Comparison of ENCODE assay signal across 12 cellular contexts in the genomic region with DNA sequence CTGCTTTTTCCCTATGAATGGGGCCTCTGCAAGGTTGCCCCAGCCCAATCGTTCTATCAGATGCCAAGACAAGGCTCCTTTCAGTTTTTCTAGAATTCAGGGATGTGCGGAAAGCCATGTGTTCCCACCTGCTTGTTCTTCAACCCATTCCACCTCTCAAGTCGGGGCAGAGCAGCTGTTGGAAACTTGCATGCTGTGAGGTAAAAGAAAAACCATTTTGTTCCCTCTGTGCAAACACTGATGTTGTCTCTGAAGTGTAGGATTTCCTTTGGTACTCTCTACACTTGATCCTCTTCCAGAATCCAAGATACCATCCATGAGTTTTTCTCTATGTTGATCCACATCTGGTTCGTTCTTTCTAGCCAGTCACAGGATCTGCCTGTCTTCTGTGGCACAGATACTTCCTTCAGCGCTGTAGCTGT. TPM values are rescaled to one million over a fixed set of nuclear protein-coding genes. Genes with fewer than 3 reads are reported as not detected.
DNase-seq lines count a peak whose midpoint lies in the region; ATAC-seq, FAIRE-seq and TF ChIP-seq lines count a peak whose summit lies in the region.
"Had no signal": no experiment of that assay in that cellular context is flagged by ENCODE, and none has a peak within 500 bp of the region (broad histone marks: within the 10 kb centered on the region; RNA-seq: fewer than 3 reads in every experiment).

No MANE protein-coding gene starts in this region.

- H3K36me3 ChIP-seq in hepatocyte (replicated peaks; ENCODE audit: insufficient read depth, low read depth) (no peaks in the 10 kb centered on the region), stomach smooth muscle (ENCODE audit: control insufficient read depth in 2 of 2, insufficient read depth in 2 of 2, low read length in 2 of 2) (no peaks in the 10 kb centered on the region)

- peak overlapping the region; percentile 65 for H3K4me2 ChIP-seq in hepatocyte

- peaks cover 9% of the 10 kb centered on the region for H4K20me1 ChIP-seq in hepatocyte (ENCODE audit: insufficient read depth, poor library complexity, severe bottlenecking)

- no peak overlapping the region for H2AFZ ChIP-seq in hepatocyte

- H3K4me3 ChIP-seq in hepatocyte: no peak overlapping the region
- H3K4me3 ChIP-seq in stomach smooth muscle (ENCODE audit: low read length in 2 of 2): peak overlapping the region in 1 of 2 donors; percentile 17

- FAIRE-seq in TTC549 (lab: Jason Lieb, UNC): peak; percentile 40
- FAIRE-seq: kidney had no signal

- WGBS in hepatocyte (ENCODE audit: low lambda C conversion rate, missing lambda C conversion rate): 79% methylated on average over 5 of the region's 5 CpGs

- peak overlapping the region in 1 of 2 donors; percentile 7 for H3K9ac ChIP-seq in stomach smooth muscle (ENCODE audit: low read length in 2 of 2)

- no peak for TF ChIP-seq CTCF in hepatocyte (IDR thresholded peaks at IDR 0.05; ENCODE audit: poor library complexity)

- H3K79me2 ChIP-seq in hepatocyte: peaks cover 32% of the 10 kb centered on the region

- peak; percentile 59 for DNase-seq in NCI-H748 (lab: John Stamatoyannopoulos, UW; ENCODE audit: unreplicated experiment)
- DNase-seq in NCI-H748 treated with DMSO at 0.1 percent for 48 hours (lab: John Stamatoyannopoulos, UW): no peak
- DNase-seq in hepatocyte (ENCODE audit: low spot score): no peak
- DNase-seq in AML-193 (lab: John Stamatoyannopoulos, UW): no peak
- no peak for DNase-seq in G401 (ENCODE audit: low spot score)
- DNase-seq: activated CD4-positive, alpha-beta T cell treated with anti-CD3 and anti-CD28 coated beads, Interleukin-2, amount 10 ng/mL, durations not matched to agents 7 days and 5 days; activated naive CD8-positive, alpha-beta T cell treated with anti-CD3 and anti-CD28 coated beads, Interleukin-2, amount 10 ng/mL, durations not matched to agents 7 days and 5 days; kidney; RPMI8226 had no signal

- H3K4me1 ChIP-seq in hepatocyte (ENCODE audit: insufficient read depth) (peaks cover 61% of the 10 kb centered on the region), stomach smooth muscle (ENCODE audit: control insufficient read depth, insufficient read depth, low read length) (peaks cover 40% of the 10 kb centered on the region)

- H3K9me2 ChIP-seq in hepatocyte (replicated peaks; ENCODE audit: insufficient read depth): no peaks in the 10 kb centered on the region

- H3K27me3 ChIP-seq in hepatocyte: no peaks in the 10 kb centered on the region
- no peaks in the 10 kb centered on the region for H3K27me3 ChIP-seq in stomach smooth muscle (ENCODE audit: control insufficient read depth in 1 of 2, insufficient read depth in 2 of 2, low read length in 2 of 2)

- H3K27ac ChIP-seq in hepatocyte: peak overlapping the region; percentile 78
- H3K27ac ChIP-seq in stomach smooth muscle (ENCODE audit: low read length): peak overlapping the region; percentile 41

- in situ Hi-C loops in G401 (cut with HindIII; ENCODE audit: low sequenced_read_pairs): no loop called here

- ATAC-seq in HG03520 (IDR thresholded peaks at IDR 0.05; ENCODE audit: unreplicated experiment): no peak

- H3K9me3 ChIP-seq in hepatocyte (ENCODE audit: low read depth) (no peaks in the 10 kb centered on the region), stomach smooth muscle (ENCODE audit: control insufficient read depth in 2 of 2, low read length in 2 of 2) (no peaks in the 10 kb centered on the region)

RNA-seq across cellular contexts. Expression of gene IER5, which starts 7.3 kb away (rescaled TPM):
- 13.0 and 16.6 TPM in 2 replicates for total RNA-seq in hepatocyte
- 18.2 and 23.1 TPM in 2 replicates for polyA plus RNA-seq in hepatocyte
- total RNA-seq in G401 (2014; rRNA removed; shearing (Covaris generic)): 30.5 and 37.9 TPM in 2 replicates
